ENCODE assay signal across 8 cellular contexts in the genomic region with DNA sequence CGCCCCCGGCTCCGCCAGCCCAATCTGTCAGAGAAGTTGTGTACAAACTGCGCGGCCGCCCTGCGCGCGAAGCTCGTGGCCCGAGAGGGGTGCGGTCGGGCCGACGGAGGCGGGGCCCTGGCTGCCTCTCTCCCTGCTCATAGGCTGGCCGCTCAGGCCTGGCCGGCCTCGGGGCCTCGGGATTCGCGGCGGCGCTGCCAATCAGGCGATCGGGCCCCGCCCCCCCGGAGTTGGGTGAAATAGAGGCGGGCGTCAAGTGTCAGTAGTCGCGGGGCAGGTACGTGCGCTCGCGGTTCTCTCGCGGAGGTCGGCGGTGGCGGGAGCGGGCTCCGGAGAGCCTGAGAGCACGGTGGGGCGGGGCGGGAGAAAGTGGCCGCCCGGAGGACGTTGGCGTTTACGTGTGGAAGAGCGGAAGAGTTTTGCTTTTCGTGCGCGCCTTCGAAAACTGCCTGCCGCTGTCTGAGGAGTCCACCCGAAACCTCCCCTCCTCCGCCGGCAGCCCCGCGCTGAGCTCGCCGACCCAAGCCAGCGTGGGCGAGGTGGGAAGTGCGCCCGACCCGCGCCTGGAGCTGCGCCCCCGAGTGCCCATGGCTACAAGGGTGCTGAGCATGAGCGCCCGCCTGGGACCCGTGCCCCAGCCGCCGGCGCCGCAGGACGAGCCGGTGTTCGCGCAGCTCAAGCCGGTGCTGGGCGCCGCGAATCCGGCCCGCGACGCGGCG. TPM values are rescaled to one million over a fixed set of nuclear protein-coding genes. Genes with fewer than 3 reads are reported as not detected.
DNase-seq lines count a peak whose midpoint lies in the region; ATAC-seq and TF ChIP-seq lines count a peak whose summit lies in the region.

TSS of gene KLF5 (plus strand) at position 265 of the 719 bp plus-strand sequence. CDS start at position 588, 323 bp downstream.

- TF ChIP-seq CTCF in AG09309 (IDR thresholded peaks at IDR 0.05; ENCODE audit: control insufficient read depth, insufficient read depth, low read depth, low read length, missing control alignments) (no peak), kidney epithelial cell (IDR thresholded peaks at IDR 0.05; ENCODE audit: insufficient read depth, low read length, poor library complexity, severe bottlenecking) (no peak)

- peak; percentile 98 for ATAC-seq in HG03159 (IDR thresholded peaks at IDR 0.05; ENCODE audit: unreplicated experiment)
- peak; percentile 99 for ATAC-seq in activated CD4-positive, CD25-positive, alpha-beta regulatory T cell treated with anti-CD3 and anti-CD28 coated beads, Interleukin-2, amount 50 U/mL, for 24 hours

- in situ Hi-C loops in GM18951 (cut with MboI; ENCODE audit: low sequenced_read_pairs, unreplicated experiment), result no loop called here

- H3K36me3 ChIP-seq in kidney epithelial cell (ENCODE audit: control insufficient read depth, insufficient read depth, low read length), result no peaks in the 10 kb centered on the region

- no peaks in the 10 kb centered on the region for H3K27me3 ChIP-seq in kidney epithelial cell (ENCODE audit: control insufficient read depth, insufficient read depth, low read length)

- H3K4me3 ChIP-seq in AG09309 (ENCODE audit: control insufficient read depth, low read depth, low read length) (peak within 1 kb of the TSS; percentile 85), kidney epithelial cell (ENCODE audit: low read depth, low read length) (peak within 1 kb of the TSS; percentile 96)

- peak; percentile 63 for TF ChIP-seq POLR2A in GM18951 (IDR thresholded peaks at IDR 0.05; ENCODE audit: extremely low read depth, insufficient read depth, insufficient read length)

- DNase-seq in AG09309 (ENCODE audit: low read depth) (peak; percentile 77), NCI-H2227 treated with DMSO at 0.1 percent for 48 hours (lab: John Stamatoyannopoulos, UW) (peak; percentile 70), cerebellum (ENCODE audit: low spot score) (peak; percentile 77), kidney epithelial cell (ENCODE audit: low read depth) (peak; percentile 71)
- DNase-seq in stimulated activated CD4-positive, alpha-beta T cell treated with anti-CD3 and anti-CD28 coated beads, Interleukin-15, amount 100 ng/mL, for 48 hours (ENCODE audit: low read depth in 2 of 2), result peak; percentile 91 to 95

RNA-seq across cellular contexts. Expression of gene KLF5, which starts in this region (rescaled TPM):
- total RNA-seq in cerebellum (1.7 TPM), kidney epithelial cell (23.0 and 26.4 TPM in 2 replicates)

Comparison
In these comparisons a context has a peak if more than half of its experiments do, and no peak if none do; other contexts are left out.
1. Peak in every context shown above with its lines: DNase-seq, ATAC-seq and H3K4me3 ChIP-seq.